ENCODE assay signal across 12 cellular contexts in genomic region chr3:4716731-4717362, GRCh38.
A peak's percentile ranks its signal among the peaks of the same experiment; 100 is the strongest.
DNase-seq lines count a peak whose midpoint lies in the region; ATAC-seq and TF ChIP-seq lines count a peak whose summit lies in the region.
"Had no signal": no experiment of that assay in that cellular context is flagged by ENCODE, and none has a peak within 500 bp of the region (broad histone marks: within the 10 kb centered on the region; RNA-seq: fewer than 3 reads in every experiment).

No MANE protein-coding gene starts in this region.

- no peak overlapping the region for H4K8ac ChIP-seq in neuronal stem cell (ENCODE audit: low read depth, low read length)

- no peak overlapping the region for H3K18ac ChIP-seq in neuronal stem cell (ENCODE audit: low read length)

- ATAC-seq in activated CD8-positive, alpha-beta T cell treated with anti-CD3 and anti-CD28 coated beads for 36 hours, result no peak
- no peak for ATAC-seq in activated CD8-positive, alpha-beta T cell treated with anti-CD3 and anti-CD28 coated beads, Interleukin-2, amount 10 ng/mL, durations not matched to agents 7 days and 5 days
- no peak for ATAC-seq in GM18870 (IDR thresholded peaks at IDR 0.05; ENCODE audit: unreplicated experiment)

- H3K36me3 ChIP-seq in tibial nerve, result no peaks in the 10 kb centered on the region
- H3K36me3 ChIP-seq in neuronal stem cell (replicated peaks in 1 of 2; ENCODE audit: control insufficient read depth in 2 of 2, insufficient read depth in 2 of 2, low read length in 2 of 2), result no peaks in the 10 kb centered on the region
- H3K36me3 ChIP-seq: SJCRH30 had no signal

- H3K23ac ChIP-seq in neuronal stem cell (ENCODE audit: low read depth, low read length, poor library complexity), result no peak overlapping the region

- no peak overlapping the region for H3K9ac ChIP-seq in neuronal stem cell (ENCODE audit: low read depth, low read length, poor library complexity)

- no peak overlapping the region for H2AFZ ChIP-seq in neuronal stem cell (ENCODE audit: low read length)

- no peak overlapping the region for H3K4me3 Mint-ChIP-seq in activated CD8-positive, alpha-beta T cell treated with anti-CD3 and anti-CD28 coated beads for 36 hours
- no peak overlapping the region for H3K4me3 Mint-ChIP-seq in activated CD8-positive, alpha-beta T cell treated with anti-CD3 and anti-CD28 coated beads, Interleukin-2, amount 10 ng/mL, durations not matched to agents 7 days and 5 days
- H3K4me3 Mint-ChIP-seq in chondrocyte (ENCODE audit: unreplicated experiment), result no peak overlapping the region
- H3K4me3 Mint-ChIP-seq in nephron, result no peak overlapping the region
- H3K4me3 Mint-ChIP-seq: mesothelial cell of epicardium had no signal

- H3K4me1 ChIP-seq in tibial nerve (peaks cover 0 to 62% (median 6%) of the 10 kb centered on the region in 4 donors), neuronal stem cell (ENCODE audit: control insufficient read depth in 2 of 2, insufficient read depth in 1 of 2, low read depth in 1 of 2, low read length in 2 of 2) (no peaks in the 10 kb centered on the region)

- H3K4me3 ChIP-seq in tibial nerve, result no peak overlapping the region
- H3K4me3 ChIP-seq in neuronal stem cell (ENCODE audit: low read length in 2 of 2), result no peak overlapping the region
- H3K4me3 ChIP-seq: SJCRH30 had no signal

- 43 to 60% methylated on average over 13 of the region's 13 CpGs for WGBS in tibial nerve, 2 donors
- no CpG with 5 or more reads among the region's 13 CpGs for WGBS in neuronal stem cell (ENCODE audit: extremely low coverage in 2 of 2, insufficient read length in 2 of 2, insufficient replicate concordance in 1 of 2), 2 donors

- no peak overlapping the region for H2BK5ac ChIP-seq in neuronal stem cell (ENCODE audit: low read length)

- no peaks in the 10 kb centered on the region for H3K9me3 ChIP-seq in tibial nerve
- no peaks in the 10 kb centered on the region for H3K9me3 ChIP-seq in neuronal stem cell (replicated peaks in 1 of 2; ENCODE audit: control insufficient read depth in 2 of 2, insufficient read depth in 1 of 2, low read depth in 1 of 2, low read length in 2 of 2)
- H3K9me3 ChIP-seq: SJCRH30 had no signal

- no peaks in the 10 kb centered on the region for H3K9me3 Mint-ChIP-seq in activated CD8-positive, alpha-beta T cell treated with anti-CD3 and anti-CD28 coated beads for 36 hours
- no peaks in the 10 kb centered on the region for H3K9me3 Mint-ChIP-seq in activated CD8-positive, alpha-beta T cell treated with anti-CD3 and anti-CD28 coated beads, Interleukin-2, amount 10 ng/mL, durations not matched to agents 7 days and 5 days (ENCODE audit: insufficient read depth)
- no peaks in the 10 kb centered on the region for H3K9me3 Mint-ChIP-seq in chondrocyte (ENCODE audit: low read depth)
- no peaks in the 10 kb centered on the region for H3K9me3 Mint-ChIP-seq in nephron
- H3K9me3 Mint-ChIP-seq: mesothelial cell of epicardium had no signal

- no peak for DNase-seq in activated CD8-positive, alpha-beta T cell treated with anti-CD3 and anti-CD28 coated beads for 36 hours
- DNase-seq in activated CD8-positive, alpha-beta T cell treated with anti-CD3 and anti-CD28 coated beads, Interleukin-2, amount 10 ng/mL, durations not matched to agents 7 days and 5 days, result no peak
- DNase-seq in chondrocyte (ENCODE audit: low spot score), result no peak
- peak in 1 of 2 donors; percentile 68 for DNase-seq in tibial nerve (ENCODE audit: low spot score in 2 of 2)
- DNase-seq in DMS114 treated with DMSO at 0.1 percent for 48 hours (lab: John Stamatoyannopoulos, UW; ENCODE audit: unreplicated experiment), result no peak
- DNase-seq in neuronal stem cell (ENCODE audit: low spot score), result no peak
- DNase-seq: NCI-H1105 treated with DMSO at 0.1 percent for 48 hours, NCI-H774, SJCRH30 had no signal

- CTCF ChIA-PET in activated CD8-positive, alpha-beta T cell treated with anti-CD3 and anti-CD28 coated beads for 36 hours (lab: Charles Lee), result interaction anchor here (0.9 to 5.4 kb wide), 11 partner anchors 12 to 341 kb away, joined by 3 to 17 read pairs (median 3); no protein-coding TSS in a partner anchor
- CTCF ChIA-PET in activated CD8-positive, alpha-beta T cell treated with anti-CD3 and anti-CD28 coated beads, Interleukin-2, amount 10 ng/mL, durations not matched to agents 7 days and 5 days (lab: Charles Lee), result interaction anchor here (0.9 to 10.5 kb wide), 4 partner anchors 9 to 265 kb away, joined by 3 to 258 read pairs (median 3); partner anchors contain the start of gene BHLHE40

- H3K4me2 ChIP-seq in neuronal stem cell (ENCODE audit: insufficient read depth, low read length, poor library complexity, severe bottlenecking), result no peak overlapping the region

- H3K4me1 Mint-ChIP-seq in activated CD8-positive, alpha-beta T cell treated with anti-CD3 and anti-CD28 coated beads for 36 hours (ENCODE audit: low read depth), result peaks cover 11% of the 10 kb centered on the region
- H3K4me1 Mint-ChIP-seq in activated CD8-positive, alpha-beta T cell treated with anti-CD3 and anti-CD28 coated beads, Interleukin-2, amount 10 ng/mL, durations not matched to agents 7 days and 5 days (ENCODE audit: low read depth), result peaks cover 26% of the 10 kb centered on the region
- H3K4me1 Mint-ChIP-seq in chondrocyte (ENCODE audit: low read depth) (peaks cover 51% of the 10 kb centered on the region), nephron (peaks cover 53% of the 10 kb centered on the region)

- no peak for TF ChIP-seq POLR2A in tibial nerve (IDR thresholded peaks at IDR 0.05)

- no peaks in the 10 kb centered on the region for H3K27me3 Mint-ChIP-seq in activated CD8-positive, alpha-beta T cell treated with anti-CD3 and anti-CD28 coated beads for 36 hours
- H3K27me3 Mint-ChIP-seq in activated CD8-positive, alpha-beta T cell treated with anti-CD3 and anti-CD28 coated beads, Interleukin-2, amount 10 ng/mL, durations not matched to agents 7 days and 5 days (ENCODE audit: low read depth), result no peaks in the 10 kb centered on the region
- H3K27me3 Mint-ChIP-seq in chondrocyte (ENCODE audit: low read depth) (no peaks in the 10 kb centered on the region), nephron (ENCODE audit: low read depth) (no peaks in the 10 kb centered on the region)

- TF ChIP-seq CTCF in activated CD8-positive, alpha-beta T cell treated with anti-CD3 and anti-CD28 coated beads for 36 hours (IDR thresholded peaks at IDR 0.05), result no peak
- no peak for TF ChIP-seq CTCF in chondrocyte (IDR thresholded peaks at IDR 0.05)
- no peak for TF ChIP-seq CTCF in nephron (IDR thresholded peaks at IDR 0.05; ENCODE audit: unreplicated experiment in 3 of 3)
- TF ChIP-seq CTCF in tibial nerve (IDR thresholded peaks at IDR 0.05), result no peak

- H3K27ac ChIP-seq in tibial nerve, result peak overlapping the region; percentile 35 to 83 (median 60)
- no peak overlapping the region for H3K27ac ChIP-seq in neuronal stem cell (replicated peaks; ENCODE audit: low read length)
- H3K27ac ChIP-seq: SJCRH30 had no signal

- no peak overlapping the region for H2AK5ac ChIP-seq in neuronal stem cell (ENCODE audit: low read depth, low read length)

- H3K27ac Mint-ChIP-seq in activated CD8-positive, alpha-beta T cell treated with anti-CD3 and anti-CD28 coated beads for 36 hours, result peak overlapping the region; percentile 30
- H3K27ac Mint-ChIP-seq in activated CD8-positive, alpha-beta T cell treated with anti-CD3 and anti-CD28 coated beads, Interleukin-2, amount 10 ng/mL, durations not matched to agents 7 days and 5 days, result no peak overlapping the region
- peak overlapping the region; percentile 87 for H3K27ac Mint-ChIP-seq in chondrocyte (ENCODE audit: unreplicated experiment)
- peak overlapping the region; percentile 0 to 72 (median 8) for H3K27ac Mint-ChIP-seq in nephron
- H3K27ac Mint-ChIP-seq: mesothelial cell of epicardium had no signal

- no peaks in the 10 kb centered on the region for H3K79me1 ChIP-seq in neuronal stem cell (ENCODE audit: low read depth, low read length)

- H3K14ac ChIP-seq in neuronal stem cell (ENCODE audit: low read length), result no peak overlapping the region

- H3K27me3 ChIP-seq in tibial nerve (no peaks in the 10 kb centered on the region), neuronal stem cell (ENCODE audit: control insufficient read depth in 3 of 3, insufficient read depth in 3 of 3, low read depth in 1 of 3, low read length in 3 of 3) (peaks cover 0 to 3% (median 0%) of the 10 kb centered on the region in 3 experiments)
- H3K27me3 ChIP-seq: SJCRH30 had no signal

- no peak overlapping the region for H3K4ac ChIP-seq in neuronal stem cell (ENCODE audit: low read length)

- H2BK12ac ChIP-seq in neuronal stem cell (ENCODE audit: low read length), result no peak overlapping the region

- H4K91ac ChIP-seq in neuronal stem cell (ENCODE audit: low read depth, low read length, poor library complexity), result no peak overlapping the region

- intact Hi-C loops in activated CD8-positive, alpha-beta T cell treated with anti-CD3 and anti-CD28 coated beads for 36 hours (cut with micrococcal nuclease), result no loop called here

- H2BK120ac ChIP-seq in neuronal stem cell (ENCODE audit: low read depth, low read length), result no peak overlapping the region

- peak in 1 of 2 donors; percentile 71 for TF ChIP-seq EP300 in tibial nerve (IDR thresholded peaks at IDR 0.05)

- POLR2A ChIA-PET in activated CD8-positive, alpha-beta T cell treated with anti-CD3 and anti-CD28 coated beads for 36 hours (lab: Charles Lee), result interaction anchor here (0.6 to 1.2 kb wide), 3 partner anchors 12 to 268 kb away, joined by 3 read pairs; no protein-coding TSS in a partner anchor
- POLR2A ChIA-PET in activated CD8-positive, alpha-beta T cell treated with anti-CD3 and anti-CD28 coated beads, Interleukin-2, amount 10 ng/mL, durations not matched to agents 7 days and 5 days (lab: Charles Lee), result interaction anchor here (0.7 to 1.1 kb wide), 2 partner anchors 118 to 260 kb away, joined by 3 to 4 read pairs; no protein-coding TSS in a partner anchor

- no peak overlapping the region for H2BK15ac ChIP-seq in neuronal stem cell (ENCODE audit: low read length)

- peaks cover 30% of the 10 kb centered on the region for H3K36me3 Mint-ChIP-seq in activated CD8-positive, alpha-beta T cell treated with anti-CD3 and anti-CD28 coated beads for 36 hours (ENCODE audit: low read depth)
- peaks cover 36% of the 10 kb centered on the region for H3K36me3 Mint-ChIP-seq in activated CD8-positive, alpha-beta T cell treated with anti-CD3 and anti-CD28 coated beads, Interleukin-2, amount 10 ng/mL, durations not matched to agents 7 days and 5 days (ENCODE audit: low read depth)
- peaks cover 3% of the 10 kb centered on the region for H3K36me3 Mint-ChIP-seq in chondrocyte (ENCODE audit: low read depth)
- H3K36me3 Mint-ChIP-seq in nephron (ENCODE audit: low read depth), result peaks cover 43% of the 10 kb centered on the region
- H3K36me3 Mint-ChIP-seq: mesothelial cell of epicardium had no signal
